ENCODE assay signal across 24 cellular contexts in genomic region chr5:107293551-107293950, GRCh38.
"Had no signal": no experiment of that assay in that cellular context is flagged by ENCODE, and none has a peak within 500 bp of the region (broad histone marks: within the 10 kb centered on the region; RNA-seq: fewer than 3 reads in every experiment).

No MANE protein-coding gene starts in this region.

- FAIRE-seq: TTC549 had no signal

- H3K27ac ChIP-seq: KMS-11 had no signal

- DNase-seq: activated B cell treated with CpG ODN at 0.5 μM for 24 hours; activated CD4-positive, alpha-beta T cell treated with anti-CD3 and anti-CD28 coated beads for 1 hour; activated CD4-positive, alpha-beta T cell treated with anti-CD3 and anti-CD28 coated beads, Interleukin-2, amount 10 ng/mL, durations not matched to agents 24 days and 14 days; activated CD4-positive, alpha-beta T cell treated with anti-CD3 and anti-CD28 coated beads, Interleukin-2, amount 50 U/mL, for 48 hours; activated CD8-positive, alpha-beta memory T cell treated with anti-CD3 and anti-CD28 coated beads for 24 hours; activated effector memory CD4-positive, alpha-beta T cell treated with anti-CD3 and anti-CD28 coated beads, Interleukin-2, amount 50 U/mL, for 16 hours; activated naive CD4-positive, alpha-beta T cell treated with Interleukin-2 at 50 U/mL for 16 hours; activated naive CD8-positive, alpha-beta T cell treated with anti-CD3 and anti-CD28 coated beads, Interleukin-2, amount 50 U/mL, for 24 hours; activated T-cell treated with anti-CD3 and anti-CD28 coated beads, Interleukin-2, amount 50 U/mL, for 4 hours; MG63; NCI-H1105; NCI-H1436; NCI-H187; NCI-H2081; NCI-H446 treated with DMSO at 0.1 percent for 48 hours; NCI-H526 treated with DMSO at 0.1 percent for 48 hours; NCI-H82; PC-3; SHP77 treated with DMSO at 0.1 percent for 48 hours; T-helper 17 cell; T-helper 9 cell had no signal

- H3K9me3 ChIP-seq: MG63 had no signal

- H3K27me3 ChIP-seq: MG63 had no signal

- ATAC-seq: activated naive CD4-positive, alpha-beta T cell treated with anti-CD3 and anti-CD28 coated beads, Interleukin-2, amount 50 U/mL, for 72 hours; activated naive CD8-positive, alpha-beta T cell treated with anti-CD3 and anti-CD28 coated beads, Interleukin-2, amount 50 U/mL, for 24 hours; activated T-cell treated with anti-CD3 and anti-CD28 coated beads, Interleukin-2, amount 50 U/mL, for 4 hours; PC-3; T-helper 17 cell had no signal

- H3K4me2 ChIP-seq: KMS-11 had no signal

- H3K4me3 ChIP-seq: MG63 had no signal

- H3K9ac ChIP-seq: KMS-11 had no signal

- H3K36me3 ChIP-seq: MG63 had no signal
